10 cellular contexts compared by ENCODE assay signal in the genomic region with DNA sequence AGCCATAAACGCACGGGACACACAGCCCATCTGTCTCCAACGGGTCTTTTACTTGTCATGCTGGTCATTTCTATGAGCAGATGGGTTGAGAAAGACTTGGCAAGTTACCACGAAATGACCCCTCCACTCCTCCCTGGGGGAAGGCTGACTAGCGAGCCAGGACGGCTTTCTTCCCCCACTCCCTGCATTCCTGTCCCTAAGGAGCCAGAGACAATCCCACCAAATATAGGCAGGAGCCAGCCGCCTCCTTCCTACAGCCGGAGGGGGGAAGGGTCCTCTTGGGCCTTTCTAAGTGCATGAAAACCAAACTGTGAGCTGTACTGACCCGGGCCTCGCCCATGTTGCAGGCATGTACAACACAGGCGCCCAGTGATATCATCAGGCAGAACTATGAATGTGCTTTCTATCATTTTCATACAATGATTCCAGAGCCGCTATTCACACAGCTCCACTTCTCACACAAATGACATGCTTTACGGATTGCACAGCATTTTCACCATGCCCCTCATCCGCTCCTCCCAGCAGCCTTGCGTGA. TPM values are rescaled to one million over a fixed set of nuclear protein-coding genes. Genes with fewer than 3 reads are reported as not detected.
DNase-seq lines count a peak whose midpoint lies in the region; ATAC-seq and TF ChIP-seq lines count a peak whose summit lies in the region.
"Had no signal": no experiment of that assay in that cellular context is flagged by ENCODE, and none has a peak within 500 bp of the region (broad histone marks: within the 10 kb centered on the region; RNA-seq: fewer than 3 reads in every experiment).

No MANE protein-coding gene starts in this region.

- peaks cover 0 to 7% of the 10 kb centered on the region in 2 donors for H3K4me1 ChIP-seq in lung (ENCODE audit: control insufficient read depth in 2 of 2, insufficient read depth in 2 of 2, low read length in 2 of 2)
- peaks cover 4 to 54% (median 10%) of the 10 kb centered on the region in 4 donors for H3K4me1 ChIP-seq in transverse colon

- H3K4me1 Mint-ChIP-seq in endothelial cell (ENCODE audit: unreplicated experiment): peaks cover 13% of the 10 kb centered on the region
- H3K4me1 Mint-ChIP-seq in naive thymus-derived CD8-positive, alpha-beta T cell: peaks cover 11 to 58% (median 41%) of the 10 kb centered on the region in 4 donors

- TF ChIP-seq POLR2A in transverse colon (IDR thresholded peaks at IDR 0.05): no peak

- no peaks in the 10 kb centered on the region for H3K9me3 ChIP-seq in lung (ENCODE audit: control insufficient read depth in 2 of 2, insufficient read depth in 1 of 2, low read length in 1 of 2)
- H3K9me3 ChIP-seq in transverse colon: no peaks in the 10 kb centered on the region

- H3K36me3 ChIP-seq in lung (ENCODE audit: control insufficient read depth in 2 of 2, insufficient read depth in 2 of 2, low read length in 2 of 2) (no peaks in the 10 kb centered on the region), transverse colon (no peaks in the 10 kb centered on the region)

- no peak for TF ChIP-seq EP300 in transverse colon (IDR thresholded peaks at IDR 0.05; ENCODE audit: low read depth)

- 59 to 64% methylated on average over 15 of the region's 15 CpGs for WGBS in lung, 2 donors
- WGBS in transverse colon (ENCODE audit: low coverage in 1 of 2), 2 donors: 62% methylated on average over 15 of the region's 15 CpGs; no CpG with 5 or more reads in 1 of the 2 donors

- TF ChIP-seq CTCF in dorsolateral prefrontal cortex (IDR thresholded peaks at IDR 0.05 in 54 of 56, conservative IDR thresholded peaks at IDR 0.05 in 2 of 56; ENCODE audit: low read depth in 1 of 56, partially characterized antibody in 56 of 56) (no peak), lung (IDR thresholded peaks at IDR 0.05; ENCODE audit: control extremely low read depth, extremely low read depth) (no peak), transverse colon (IDR thresholded peaks at IDR 0.05) (no peak), endothelial cell (IDR thresholded peaks at IDR 0.05; ENCODE audit: unreplicated experiment) (no peak)

- POLR2A ChIA-PET in naive thymus-derived CD8-positive, alpha-beta T cell (lab: Charles Lee): no interaction called here

- H3K4me3 Mint-ChIP-seq in endothelial cell (ENCODE audit: unreplicated experiment): no peak overlapping the region
- H3K4me3 Mint-ChIP-seq in naive thymus-derived CD8-positive, alpha-beta T cell: no peak overlapping the region
- H3K4me3 Mint-ChIP-seq: activated T-cell treated with anti-CD3 and anti-CD28 coated beads, Interleukin-2, amount 50 U/mL, for 4 hours had no signal

- H3K27ac ChIP-seq in dorsolateral prefrontal cortex (peak overlapping the region in 43 of 59 donors; percentile 1 to 79 (median 45)), lung (ENCODE audit: low read depth in 1 of 2, low read length in 1 of 2) (peak overlapping the region; percentile 53 to 81), transverse colon (peak overlapping the region; percentile 77 to 88 (median 83))

- no peaks in the 10 kb centered on the region for H3K36me3 Mint-ChIP-seq in endothelial cell (ENCODE audit: low read depth, unreplicated experiment)
- H3K36me3 Mint-ChIP-seq in naive thymus-derived CD8-positive, alpha-beta T cell: no peaks in the 10 kb centered on the region

- intact Hi-C loops in dorsolateral prefrontal cortex (cut with DNase I) (no loop called here), transverse colon (cut with DNase I; ENCODE audit: low total_unique reads) (loop anchor here (1.0 kb wide), 1 partner anchor 40 kb away; no protein-coding TSS in a partner anchor)

- peak overlapping the region in 1 of 59 donors; percentile 9 for H3K4me3 ChIP-seq in dorsolateral prefrontal cortex
- no peak overlapping the region for H3K4me3 ChIP-seq in lung
- H3K4me3 ChIP-seq in transverse colon: no peak overlapping the region

- DNase-seq in LHCN-M2 (ENCODE audit: low read depth) (peak; percentile 81), dorsolateral prefrontal cortex (peak in 1 of 10 donors; percentile 33), lung (ENCODE audit: low spot score) (peak; percentile 38), transverse colon (no peak), endothelial cell (ENCODE audit: low spot score) (no peak), NCI-H510A (lab: John Stamatoyannopoulos, UW) (no peak), GM19240 (ENCODE audit: insufficient read length, low spot score) (no peak)
- DNase-seq in naive thymus-derived CD8-positive, alpha-beta T cell: no peak
- DNase-seq: activated T-cell treated with anti-CD3 and anti-CD28 coated beads, Interleukin-2, amount 50 U/mL, for 4 hours; NK-92 treated with Interleukin-12 subunit alpha and Interleukin-12 subunit beta, amount 100 ng/mL, for 24 hours had no signal

- no peak for ATAC-seq in lung (ENCODE audit: insufficient read depth, low FRiP score)
- no peak for ATAC-seq in naive thymus-derived CD8-positive, alpha-beta T cell
- ATAC-seq: activated T-cell treated with anti-CD3 and anti-CD28 coated beads, Interleukin-2, amount 50 U/mL, for 4 hours had no signal

- H3K9me3 Mint-ChIP-seq in endothelial cell (ENCODE audit: unreplicated experiment): no peaks in the 10 kb centered on the region
- H3K9me3 Mint-ChIP-seq in naive thymus-derived CD8-positive, alpha-beta T cell: no peaks in the 10 kb centered on the region
- H3K9me3 Mint-ChIP-seq: activated T-cell treated with anti-CD3 and anti-CD28 coated beads, Interleukin-2, amount 50 U/mL, for 4 hours had no signal

- in situ Hi-C loops in transverse colon (cut with MboI; ENCODE audit: low pct_ligation_motif_present in 1 of 4, low pct_unique_long_range_greater_than_20kb in 1 of 4, low sequenced_read_pairs in 3 of 4): no loop called here

- H3K27ac Mint-ChIP-seq in endothelial cell (ENCODE audit: unreplicated experiment): no peak overlapping the region
- no peak overlapping the region for H3K27ac Mint-ChIP-seq in naive thymus-derived CD8-positive, alpha-beta T cell

- H3K27me3 ChIP-seq in dorsolateral prefrontal cortex (no peaks in the 10 kb centered on the region), lung (ENCODE audit: control insufficient read depth, insufficient read depth) (no peaks in the 10 kb centered on the region), transverse colon (no peaks in the 10 kb centered on the region)

- no peaks in the 10 kb centered on the region for H3K27me3 Mint-ChIP-seq in endothelial cell (ENCODE audit: unreplicated experiment)
- peaks cover 0 to 17% (median 0%) of the 10 kb centered on the region in 5 donors for H3K27me3 Mint-ChIP-seq in naive thymus-derived CD8-positive, alpha-beta T cell

RNA-seq across cellular contexts. Expression of a gene that starts 28.6 kb away (rescaled TPM):
- 22.6 and 23.9 TPM in 2 replicates for total RNA-seq in LHCN-M2 (2014; rRNA removed)
- polyA plus RNA-seq in LHCN-M2 (2012): 25.0 TPM
- total RNA-seq in dorsolateral prefrontal cortex: 10 to 100 TPM; 16.0 to 44.2 (median 28.5) TPM
- 10 to 100 TPM; 17.4 to 34.1 TPM for total RNA-seq in lung
- polyA plus RNA-seq in lung: 1 to 10 TPM; 5.3 to 7.1 TPM
- 10 to 100 TPM; 25.1 to 56.9 (median 26.4) TPM for total RNA-seq in transverse colon
- total RNA-seq in endothelial cell (ENCODE audit: unreplicated experiment): 27.8 TPM
- total RNA-seq in naive thymus-derived CD8-positive, alpha-beta T cell: 1 to 10 TPM; 7.4 to 7.6 TPM
- polyA plus RNA-seq in naive thymus-derived CD8-positive, alpha-beta T cell: 1 to 10 TPM in 1 of 3 donors, under 1 TPM in 2; 0.90 to 3.3 (median 0.94) TPM

Comparison
In these comparisons a context has a peak if more than half of its experiments do, and no peak if none do; other contexts are left out.
1. DNase-seq: peak in LHCN-M2 (single experiment) and lung (single experiment); none in transverse colon (single experiment), endothelial cell (single experiment), NCI-H510A (single experiment), naive thymus-derived CD8-positive, alpha-beta T cell (0 of 10) and GM19240 (single experiment).
2. Peak in every context shown above with its lines, with median percentiles within 50 percentile points of each other: H3K27ac ChIP-seq.